ENCODE assay signal across 2 cellular contexts in the genomic region with DNA sequence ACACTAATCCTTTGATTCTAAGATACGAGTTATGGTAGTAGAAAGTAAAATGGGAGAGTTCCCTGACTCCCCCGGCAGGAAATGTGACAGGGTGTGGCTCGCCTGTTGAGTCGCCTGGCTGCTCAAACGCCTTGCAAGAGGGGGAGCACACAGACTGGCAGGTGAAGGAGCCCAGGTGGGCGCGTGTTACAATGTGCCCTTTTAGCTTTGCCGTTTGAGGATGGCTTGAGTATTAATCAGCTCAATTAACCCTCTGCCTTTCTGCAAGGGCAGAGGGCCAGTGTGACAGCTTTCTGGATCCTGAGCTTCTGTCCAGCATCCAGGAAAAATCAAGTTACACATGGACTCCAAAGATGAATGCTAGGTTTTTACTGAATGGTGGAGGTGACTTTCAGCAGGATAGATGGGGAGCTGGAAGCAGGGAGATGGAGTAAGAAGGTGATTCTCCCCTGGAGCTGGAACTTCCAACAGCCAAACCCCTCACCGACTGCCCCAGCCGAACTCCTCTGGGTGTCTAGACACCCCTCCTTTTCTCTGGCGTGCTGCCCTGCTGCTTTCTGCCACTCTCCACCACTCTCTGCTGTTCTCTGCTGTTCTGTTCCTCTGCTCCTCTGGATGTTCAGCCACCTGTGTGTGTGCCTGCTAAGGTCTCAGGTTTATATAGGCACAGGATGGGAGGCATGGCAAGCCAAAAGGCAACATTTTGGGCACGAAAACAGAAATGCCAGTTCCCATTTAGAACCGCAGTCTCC.
TF ChIP-seq lines count a peak whose summit lies in the region.

No MANE protein-coding gene starts in this region.

TF ChIP-seq in GM23338, 12 proteins besides CTCF, POLR2A, EP300 and RAD21:
- TF ChIP-seq, protein P1, sequence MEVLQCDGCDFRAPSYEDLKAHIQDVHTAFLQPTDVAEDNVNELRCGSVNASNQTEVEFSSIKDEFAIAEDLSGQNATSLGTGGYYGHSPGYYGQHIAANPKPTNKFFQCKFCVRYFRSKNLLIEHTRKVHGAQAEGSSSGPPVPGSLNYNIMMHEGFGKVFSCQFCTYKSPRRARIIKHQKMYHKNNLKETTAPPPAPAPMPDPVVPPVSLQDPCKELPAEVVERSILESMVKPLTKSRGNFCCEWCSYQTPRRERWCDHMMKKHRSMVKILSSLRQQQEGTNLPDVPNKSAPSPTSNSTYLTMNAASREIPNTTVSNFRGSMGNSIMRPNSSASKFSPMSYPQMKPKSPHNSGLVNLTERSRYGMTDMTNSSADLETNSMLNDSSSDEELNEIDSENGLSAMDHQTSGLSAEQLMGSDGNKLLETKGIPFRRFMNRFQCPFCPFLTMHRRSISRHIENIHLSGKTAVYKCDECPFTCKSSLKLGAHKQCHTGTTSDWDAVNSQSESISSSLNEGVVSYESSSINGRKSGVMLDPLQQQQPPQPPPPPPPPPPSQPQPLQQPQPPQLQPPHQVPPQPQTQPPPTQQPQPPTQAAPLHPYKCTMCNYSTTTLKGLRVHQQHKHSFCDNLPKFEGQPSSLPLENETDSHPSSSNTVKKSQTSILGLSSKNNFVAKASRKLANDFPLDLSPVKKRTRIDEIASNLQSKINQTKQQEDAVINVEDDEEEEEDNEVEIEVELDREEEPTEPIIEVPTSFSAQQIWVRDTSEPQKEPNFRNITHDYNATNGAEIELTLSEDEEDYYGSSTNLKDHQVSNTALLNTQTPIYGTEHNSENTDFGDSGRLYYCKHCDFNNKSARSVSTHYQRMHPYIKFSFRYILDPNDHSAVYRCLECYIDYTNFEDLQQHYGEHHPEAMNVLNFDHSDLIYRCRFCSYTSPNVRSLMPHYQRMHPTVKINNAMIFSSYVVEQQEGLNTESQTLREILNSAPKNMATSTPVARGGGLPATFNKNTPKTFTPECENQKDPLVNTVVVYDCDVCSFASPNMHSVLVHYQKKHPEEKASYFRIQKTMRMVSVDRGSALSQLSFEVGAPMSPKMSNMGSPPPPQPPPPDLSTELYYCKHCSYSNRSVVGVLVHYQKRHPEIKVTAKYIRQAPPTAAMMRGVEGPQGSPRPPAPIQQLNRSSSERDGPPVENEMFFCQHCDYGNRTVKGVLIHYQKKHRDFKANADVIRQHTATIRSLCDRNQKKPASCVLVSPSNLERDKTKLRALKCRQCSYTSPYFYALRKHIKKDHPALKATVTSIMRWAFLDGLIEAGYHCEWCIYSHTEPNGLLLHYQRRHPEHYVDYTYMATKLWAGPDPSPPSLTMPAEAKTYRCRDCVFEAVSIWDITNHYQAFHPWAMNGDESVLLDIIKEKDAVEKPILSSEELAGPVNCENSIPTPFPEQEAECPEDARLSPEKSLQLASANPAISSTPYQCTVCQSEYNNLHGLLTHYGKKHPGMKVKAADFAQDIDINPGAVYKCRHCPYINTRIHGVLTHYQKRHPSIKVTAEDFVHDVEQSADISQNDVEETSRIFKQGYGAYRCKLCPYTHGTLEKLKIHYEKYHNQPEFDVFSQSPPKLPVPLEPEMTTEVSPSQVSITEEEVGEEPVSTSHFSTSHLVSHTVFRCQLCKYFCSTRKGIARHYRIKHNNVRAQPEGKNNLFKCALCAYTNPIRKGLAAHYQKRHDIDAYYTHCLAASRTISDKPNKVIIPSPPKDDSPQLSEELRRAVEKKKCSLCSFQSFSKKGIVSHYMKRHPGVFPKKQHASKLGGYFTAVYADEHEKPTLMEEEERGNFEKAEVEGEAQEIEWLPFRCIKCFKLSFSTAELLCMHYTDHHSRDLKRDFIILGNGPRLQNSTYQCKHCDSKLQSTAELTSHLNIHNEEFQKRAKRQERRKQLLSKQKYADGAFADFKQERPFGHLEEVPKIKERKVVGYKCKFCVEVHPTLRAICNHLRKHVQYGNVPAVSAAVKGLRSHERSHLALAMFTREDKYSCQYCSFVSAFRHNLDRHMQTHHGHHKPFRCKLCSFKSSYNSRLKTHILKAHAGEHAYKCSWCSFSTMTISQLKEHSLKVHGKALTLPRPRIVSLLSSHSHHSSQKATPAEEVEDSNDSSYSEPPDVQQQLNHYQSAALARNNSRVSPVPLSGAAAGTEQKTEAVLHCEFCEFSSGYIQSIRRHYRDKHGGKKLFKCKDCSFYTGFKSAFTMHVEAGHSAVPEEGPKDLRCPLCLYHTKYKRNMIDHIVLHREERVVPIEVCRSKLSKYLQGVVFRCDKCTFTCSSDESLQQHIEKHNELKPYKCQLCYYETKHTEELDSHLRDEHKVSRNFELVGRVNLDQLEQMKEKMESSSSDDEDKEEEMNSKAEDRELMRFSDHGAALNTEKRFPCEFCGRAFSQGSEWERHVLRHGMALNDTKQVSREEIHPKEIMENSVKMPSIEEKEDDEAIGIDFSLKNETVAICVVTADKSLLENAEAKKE (CRISPR knock-in tag; IDR thresholded peaks at IDR 0.05) = no peak
- TF ChIP-seq CREB1 (CRISPR knock-in tag; IDR thresholded peaks at IDR 0.05; ENCODE audit: low read depth) (no peak), NANOG (IDR thresholded peaks at IDR 0.05; ENCODE audit: borderline replicate concordance) (no peak), REST (IDR thresholded peaks at IDR 0.05; ENCODE audit: unreplicated experiment) (no peak)

TF ChIP-seq in K562, 482 proteins besides CTCF, POLR2A, EP300 and RAD21 (continued from another document):
- no peak for TF ChIP-seq SIRT6 (IDR thresholded peaks at IDR 0.05; ENCODE audit: low read depth, low read length)
- no peak for TF ChIP-seq FIP1L1 (IDR thresholded peaks at IDR 0.05; ENCODE audit: low read depth, low read length, poor library complexity, severe bottlenecking)
- TF ChIP-seq GTF2A2 (tag; IDR thresholded peaks at IDR 0.05) = no peak
- TF ChIP-seq ZNF76 (CRISPR knock-in tag; IDR thresholded peaks at IDR 0.05; ENCODE audit: borderline replicate concordance) = no peak
- TF ChIP-seq RFX7 (CRISPR knock-in tag; IDR thresholded peaks at IDR 0.05) = no peak
- TF ChIP-seq NR4A1 (CRISPR knock-in tag; IDR thresholded peaks at IDR 0.05) = no peak
- no peak for TF ChIP-seq NR4A1 (tag; IDR thresholded peaks at IDR 0.05)
- TF ChIP-seq MCM7 (IDR thresholded peaks at IDR 0.05) = no peak
- no peak for TF ChIP-seq ZNF324 (CRISPR knock-in tag; IDR thresholded peaks at IDR 0.05)
- no peak for TF ChIP-seq ZNF165 (CRISPR knock-in tag; IDR thresholded peaks at IDR 0.05; ENCODE audit: borderline replicate concordance)
- TF ChIP-seq ZNF282 (CRISPR knock-in tag; IDR thresholded peaks at IDR 0.05) = no peak
- no peak for TF ChIP-seq SFPQ (IDR thresholded peaks at IDR 0.05; ENCODE audit: low read depth, low read length)
- no peak for TF ChIP-seq RBM34 (IDR thresholded peaks at IDR 0.05; ENCODE audit: borderline replicate concordance, insufficient read depth, low read length)
- TF ChIP-seq RNF219 (CRISPR knock-in tag; IDR thresholded peaks at IDR 0.05) = no peak
- no peak for TF ChIP-seq HDGF (IDR thresholded peaks at IDR 0.05)
- TF ChIP-seq SREBF1 (IDR thresholded peaks at IDR 0.05; ENCODE audit: borderline replicate concordance, low read depth, low read length) = no peak
- no peak for TF ChIP-seq ZNF175 (CRISPR knock-in tag; IDR thresholded peaks at IDR 0.05; ENCODE audit: low read depth)
- TF ChIP-seq ZNF507 (tag; conservative IDR thresholded peaks at IDR 0.05) = no peak
TF ChIP-seq in K562: peak in this region for 0.
